Comparison of ENCODE assay signal across 2 cellular contexts in genomic region chr4:128346054-128346716, GRCh38.
TF ChIP-seq lines count a peak whose summit lies in the region.

No MANE protein-coding gene starts in this region.

TF ChIP-seq in IMR-90, 13 proteins besides CTCF, POLR2A, EP300 and RAD21 (continued from another document):
- TF ChIP-seq FOS (IDR thresholded peaks at IDR 0.05; ENCODE audit: low read depth, low read length): no peak
- TF ChIP-seq MAZ (IDR thresholded peaks at IDR 0.05; ENCODE audit: borderline replicate concordance, low read depth, low read length): no peak
- TF ChIP-seq ELK1 (IDR thresholded peaks at IDR 0.05; ENCODE audit: borderline replicate concordance, low read depth, low read length): no peak
- TF ChIP-seq RCOR1 (IDR thresholded peaks at IDR 0.05; ENCODE audit: insufficient replicate concordance, low read length): no peak
TF ChIP-seq in IMR-90: peak in this region for 0.

TF ChIP-seq in K562, 482 proteins besides CTCF, POLR2A, EP300 and RAD21 (continued from another document):
- no peak for TF ChIP-seq ZFP91 (CRISPR knock-in tag; IDR thresholded peaks at IDR 0.05)
